9 cellular contexts compared by ENCODE assay signal in genomic region chr17:41972571-41973411, GRCh38. TPM values are rescaled to one million over a fixed set of nuclear protein-coding genes. Genes with fewer than 3 reads are reported as not detected.
DNase-seq lines count a peak whose midpoint lies in the region; ATAC-seq and TF ChIP-seq lines count a peak whose summit lies in the region.
"Had no signal": no experiment of that assay in that cellular context is flagged by ENCODE, and none has a peak within 500 bp of the region (broad histone marks: within the 10 kb centered on the region; RNA-seq: fewer than 3 reads in every experiment).

No MANE protein-coding gene starts in this region.

- peaks cover 98% of the 10 kb centered on the region for H3K36me3 Mint-ChIP-seq in stimulated activated effector memory CD8-positive, alpha-beta T cell treated with anti-CD3 and anti-CD28 coated beads, Interleukin-12 subunit alpha, Interleukin-12 subunit beta, amount 100 ng/mL, for 72 hours

- H3K27ac ChIP-seq in Peyer's patch, result peak overlapping the region; percentile 9 to 76 (median 45)
- peak overlapping the region; percentile 25 to 33 for H3K27ac ChIP-seq in right atrium auricular region

- H3K36me3 ChIP-seq in Peyer's patch (peaks cover 0 to 82% (median 0%) of the 10 kb centered on the region in 3 donors), right atrium auricular region (peaks cover 64% of the 10 kb centered on the region)

- H3K27ac Mint-ChIP-seq in stimulated activated effector memory CD8-positive, alpha-beta T cell treated with anti-CD3 and anti-CD28 coated beads, Interleukin-12 subunit alpha, Interleukin-12 subunit beta, amount 100 ng/mL, for 72 hours, result peak overlapping the region; percentile 72

- no peaks in the 10 kb centered on the region for H3K9me3 Mint-ChIP-seq in stimulated activated effector memory CD8-positive, alpha-beta T cell treated with anti-CD3 and anti-CD28 coated beads, Interleukin-12 subunit alpha, Interleukin-12 subunit beta, amount 100 ng/mL, for 72 hours

- H3K9me3 ChIP-seq in Peyer's patch (no peaks in the 10 kb centered on the region), right atrium auricular region (no peaks in the 10 kb centered on the region)

- peak; percentile 34 for ATAC-seq in stimulated activated effector memory CD8-positive, alpha-beta T cell treated with anti-CD3 and anti-CD28 coated beads, Interleukin-12 subunit alpha, Interleukin-12 subunit beta, amount 100 ng/mL, for 72 hours

- peaks cover 0 to 17% (median 5%) of the 10 kb centered on the region in 4 donors for H3K4me1 ChIP-seq in Peyer's patch
- H3K4me1 ChIP-seq in right atrium auricular region, result peaks cover 0 to 23% of the 10 kb centered on the region in 2 donors

- no peak overlapping the region for H3K4me3 ChIP-seq in Peyer's patch
- H3K4me3 ChIP-seq in right atrium auricular region, result no peak overlapping the region

- H3K4me3 Mint-ChIP-seq in stimulated activated effector memory CD8-positive, alpha-beta T cell treated with anti-CD3 and anti-CD28 coated beads, Interleukin-12 subunit alpha, Interleukin-12 subunit beta, amount 100 ng/mL, for 72 hours, result no peak overlapping the region

- DNase-seq in NCI-H1105 treated with DMSO at 0.1 percent for 48 hours (lab: John Stamatoyannopoulos, UW) (peak; percentile 1), NCI-H1105 (lab: John Stamatoyannopoulos, UW) (no peak), Peyer's patch (peak in 2 of 3 donors; percentile 83 to 86), right atrium auricular region (ENCODE audit: low spot score) (no peak), epidermal melanocyte (ENCODE audit: insufficient read length, low spot score) (no peak), MV-4-11 (lab: John Stamatoyannopoulos, UW) (no peak), CD1c-positive myeloid dendritic cell (ENCODE audit: extremely low spot score) (no peak)
- DNase-seq in stimulated activated effector memory CD8-positive, alpha-beta T cell treated with anti-CD3 and anti-CD28 coated beads, Interleukin-12 subunit alpha, Interleukin-12 subunit beta, amount 100 ng/mL, for 72 hours (ENCODE audit: low spot score in 2 of 2), result no peak
- DNase-seq: T1000 had no signal

- no peaks in the 10 kb centered on the region for H3K27me3 ChIP-seq in Peyer's patch
- no peaks in the 10 kb centered on the region for H3K27me3 ChIP-seq in right atrium auricular region

- TF ChIP-seq CTCF in Peyer's patch (IDR thresholded peaks at IDR 0.05) (no peak), right atrium auricular region (IDR thresholded peaks at IDR 0.05) (no peak)

- peaks cover 19% of the 10 kb centered on the region for H3K4me1 Mint-ChIP-seq in stimulated activated effector memory CD8-positive, alpha-beta T cell treated with anti-CD3 and anti-CD28 coated beads, Interleukin-12 subunit alpha, Interleukin-12 subunit beta, amount 100 ng/mL, for 72 hours

- TF ChIP-seq POLR2A in Peyer's patch (IDR thresholded peaks at IDR 0.05), result no peak

RNA-seq across cellular contexts. Expression of gene CNP, which starts 6.2 kb away (rescaled TPM):
- total RNA-seq in Peyer's patch (10 to 100 TPM; 24.7 to 76.7 (median 43.4) TPM), right atrium auricular region (10 to 100 TPM; 23.1 to 29.5 TPM)

RNA-seq across cellular contexts. Expression of gene ODAD4, which starts 42.4 kb away (rescaled TPM):
- 1 to 10 TPM in 1 of 4 donors, not detected in 3; 2.1 TPM for total RNA-seq in Peyer's patch
- under 1 TPM; 0.43 to 0.56 TPM for total RNA-seq in right atrium auricular region

RNA-seq across cellular contexts. Expression of gene DNAJC7, which starts 44.4 kb away (rescaled TPM):
- total RNA-seq in Peyer's patch (10 to 100 TPM; 51.0 to 80.9 (median 70.7) TPM), right atrium auricular region (10 to 100 TPM; 42.7 to 47.1 TPM)

RNA-seq across cellular contexts. Expression of gene NKIRAS2, which starts 47.1 kb away (rescaled TPM):
- 10 to 100 TPM; 22.1 to 38.1 (median 31.1) TPM for total RNA-seq in Peyer's patch
- 10 to 100 TPM; 64.8 to 69.8 TPM for total RNA-seq in right atrium auricular region

RNA-seq across cellular contexts. Expression of gene ACLY, which starts 54.0 kb away (rescaled TPM):
- total RNA-seq in Peyer's patch (100 to 1,000 TPM in 1 of 4 donors, 10 to 100 TPM in 3; 54.5 to 108 (median 74.0) TPM), right atrium auricular region (10 to 100 TPM; 31.7 to 42.2 TPM)

Comparison
In these comparisons a context has a peak if more than half of its experiments do, and no peak if none do; other contexts are left out.
1. DNase-seq: peak in NCI-H1105 treated with DMSO at 0.1 percent for 48 hours (single experiment) and Peyer's patch (2 of 3); none in NCI-H1105 (single experiment), right atrium auricular region (single experiment), stimulated activated effector memory CD8-positive, alpha-beta T cell treated with anti-CD3 and anti-CD28 coated beads, Interleukin-12 subunit alpha, Interleukin-12 subunit beta, amount 100 ng/mL, for 72 hours (0 of 2), epidermal melanocyte (single experiment), MV-4-11 (single experiment) and CD1c-positive myeloid dendritic cell (single experiment).